In the genomic region with DNA sequence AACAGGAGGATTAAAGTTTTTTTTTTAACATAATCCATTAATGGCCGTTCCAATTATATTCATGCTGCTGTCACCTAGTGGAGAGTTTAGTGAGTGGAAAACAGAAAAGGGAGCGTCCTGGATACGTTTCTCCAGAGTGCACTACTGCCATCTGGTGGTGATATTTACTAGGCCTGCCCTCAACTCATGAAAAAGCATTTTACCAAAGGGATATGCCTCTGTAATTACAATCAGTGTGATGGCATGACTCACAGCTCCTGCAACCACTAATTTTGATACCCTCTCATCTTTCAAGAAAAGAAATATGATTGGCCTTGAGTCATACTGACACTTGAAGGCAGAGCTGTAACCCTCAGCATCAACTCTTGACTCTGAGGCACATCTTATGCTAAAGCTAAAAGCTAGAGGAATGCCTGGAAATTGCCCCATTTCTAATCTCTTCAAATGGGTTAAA, we compare ENCODE assay signal across 8 cellular contexts. TPM values are rescaled to one million over a fixed set of nuclear protein-coding genes. Genes with fewer than 3 reads are reported as not detected.
DNase-seq lines count a peak whose midpoint lies in the region; ATAC-seq and TF ChIP-seq lines count a peak whose summit lies in the region.

No MANE protein-coding gene starts in this region.

- CTCF ChIA-PET in naive thymus-derived CD4-positive, alpha-beta T cell (lab: Charles Lee) = interaction anchor here (0.6 to 0.8 kb wide), 2 partner anchors 8 to 862 kb away, joined by 3 read pairs; no protein-coding TSS in a partner anchor

- H3K36me3 Mint-ChIP-seq in naive thymus-derived CD4-positive, alpha-beta T cell = no peaks in the 10 kb centered on the region

- POLR2A ChIA-PET in naive thymus-derived CD4-positive, alpha-beta T cell (lab: Charles Lee) = no interaction called here

- peak; percentile 86 for DNase-seq in EH (ENCODE audit: low read depth)
- DNase-seq in HT1080 (ENCODE audit: low read depth) = peak; percentile 92
- peak; percentile 67 to 86 for DNase-seq in NOMO-1 (lab: John Stamatoyannopoulos, UW; ENCODE audit: unreplicated experiment in 2 of 2)
- DNase-seq in activated CD8-positive, alpha-beta memory T cell treated with anti-CD3 and anti-CD28 coated beads for 4 hours (ENCODE audit: low read depth in 2 of 2) = peak; percentile 4 to 14
- peak; percentile 58 for DNase-seq in epithelial cell of proximal tubule (ENCODE audit: low read depth)
- DNase-seq in naive thymus-derived CD4-positive, alpha-beta T cell = peak in 8 of 9 donors; percentile 14 to 60 (median 50)
- peak; percentile 84 for DNase-seq in stromal cell of bone marrow (ENCODE audit: low read depth)

- H3K4me1 Mint-ChIP-seq in naive thymus-derived CD4-positive, alpha-beta T cell = peaks cover 0 to 4% (median 0%) of the 10 kb centered on the region in 7 donors

- no peaks in the 10 kb centered on the region for H3K9me3 ChIP-seq in naive thymus-derived CD4-positive, alpha-beta T cell (ENCODE audit: control insufficient read depth in 2 of 3, low read length in 3 of 3)

- H3K27me3 ChIP-seq in naive thymus-derived CD4-positive, alpha-beta T cell (ENCODE audit: control insufficient read depth in 2 of 2, insufficient read depth in 2 of 2, low read length in 2 of 2) = no peaks in the 10 kb centered on the region

- no peak overlapping the region for H3K4me3 ChIP-seq in epithelial cell of proximal tubule (ENCODE audit: low read depth, low read length)
- H3K4me3 ChIP-seq in naive thymus-derived CD4-positive, alpha-beta T cell (ENCODE audit: low read length) = no peak overlapping the region

- peak; percentile 100 for TF ChIP-seq CTCF in epithelial cell of proximal tubule (conservative IDR thresholded peaks at IDR 0.05; ENCODE audit: low read depth, low read length)

- no peaks in the 10 kb centered on the region for H3K4me1 ChIP-seq in naive thymus-derived CD4-positive, alpha-beta T cell (ENCODE audit: control insufficient read depth in 2 of 2, insufficient read depth in 2 of 2, low read length in 2 of 2)

- no peaks in the 10 kb centered on the region for H3K9me3 Mint-ChIP-seq in naive thymus-derived CD4-positive, alpha-beta T cell

- H3K36me3 ChIP-seq in naive thymus-derived CD4-positive, alpha-beta T cell (ENCODE audit: control insufficient read depth in 2 of 3, insufficient read depth in 3 of 3, low read length in 3 of 3) = no peaks in the 10 kb centered on the region

- no peaks in the 10 kb centered on the region for H3K27me3 Mint-ChIP-seq in naive thymus-derived CD4-positive, alpha-beta T cell

- H3K27ac ChIP-seq in naive thymus-derived CD4-positive, alpha-beta T cell (ENCODE audit: low read depth, low read length) = no peak overlapping the region

- peak; percentile 91 for ATAC-seq in GM21529 (IDR thresholded peaks at IDR 0.05; ENCODE audit: unreplicated experiment)
- peak; percentile 86 for ATAC-seq in naive thymus-derived CD4-positive, alpha-beta T cell

- H3K27ac Mint-ChIP-seq in naive thymus-derived CD4-positive, alpha-beta T cell = no peak overlapping the region

- intact Hi-C loops in naive thymus-derived CD4-positive, alpha-beta T cell (cut with micrococcal nuclease) = loop anchor here (1.0 to 10.0 kb wide), 4 partner anchors 104 to 863 kb away; partner anchors contain the start of gene ISOC1 (in 1 of the 2)

- no peak overlapping the region for H3K4me3 Mint-ChIP-seq in naive thymus-derived CD4-positive, alpha-beta T cell

RNA-seq across cellular contexts. Expression of gene MINAR2, which starts 20.1 kb away (rescaled TPM):
- not detected in 2 replicates for total RNA-seq in HT1080 (2014; rRNA removed; shearing (Covaris generic))
- not detected in 2 replicates for polyA plus RNA-seq in HT1080 (2015; cell fraction: cytosol; rRNA removed)
- polyA plus RNA-seq in HT1080 (2015; cell fraction: nucleus; rRNA removed) = not detected in 2 replicates
- not detected in 2 replicates for total RNA-seq in epithelial cell of proximal tubule
- not detected for total RNA-seq in naive thymus-derived CD4-positive, alpha-beta T cell
- not detected for polyA plus RNA-seq in naive thymus-derived CD4-positive, alpha-beta T cell

Comparison
In these comparisons a context has a peak if more than half of its experiments do, and no peak if none do; other contexts are left out.
1. DNase-seq: peak in every context shown above with its lines; median percentile 92 in HT1080; 86 in EH; 84 in stromal cell of bone marrow; 76 in NOMO-1; 58 in epithelial cell of proximal tubule; 50 in naive thymus-derived CD4-positive, alpha-beta T cell; 9 in activated CD8-positive, alpha-beta memory T cell treated with anti-CD3 and anti-CD28 coated beads for 4 hours.